ENCODE assay signal across 11 cellular contexts in the genomic region with DNA sequence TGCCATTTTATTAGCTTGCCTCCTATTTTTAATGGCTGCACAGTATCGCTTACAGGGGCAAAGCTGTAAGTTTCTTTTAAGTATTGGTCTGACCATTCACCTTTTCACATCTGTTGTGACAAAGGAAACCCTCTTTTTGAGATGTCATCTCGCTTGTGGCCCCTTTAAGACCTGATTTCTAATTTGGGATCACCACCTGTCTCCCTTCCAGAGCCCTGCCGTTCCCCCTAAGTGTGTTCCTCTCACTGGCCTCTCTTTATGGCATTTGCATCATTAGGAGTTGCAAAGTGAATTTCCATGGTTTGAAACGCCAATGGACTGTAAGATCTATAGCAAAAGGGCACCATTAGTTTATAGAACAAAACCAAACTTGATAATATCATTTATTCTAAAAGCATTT. TPM values are rescaled to one million over a fixed set of nuclear protein-coding genes. Genes with fewer than 3 reads are reported as not detected.
DNase-seq lines count a peak whose midpoint lies in the region; ATAC-seq and TF ChIP-seq lines count a peak whose summit lies in the region.
"Had no signal": no experiment of that assay in that cellular context is flagged by ENCODE, and none has a peak within 500 bp of the region (broad histone marks: within the 10 kb centered on the region; RNA-seq: fewer than 3 reads in every experiment).

No MANE protein-coding gene starts in this region.

- H3K36me3 Mint-ChIP-seq in GM23338 (ENCODE audit: low read depth): no peaks in the 10 kb centered on the region; the same call in 2 of the 3 replicates
- H3K36me3 Mint-ChIP-seq: stimulated activated memory B cell treated with anti-CD40 and anti-IgM and Interleukin-4, amounts not matched to agents 10 μg/mL and 1 μg/mL and 100 μg/mL, for 72 hours had no signal

- intact Hi-C loops in right cardiac atrium (cut with DNase I): no loop called here
- intact Hi-C loops in gastrocnemius medialis (cut with DNase I; ENCODE audit: low total_unique reads): loop anchor here (2.0 kb wide), 1 partner anchor 257 kb away; the partner anchor contains the start of gene STARD3NL

- no peak overlapping the region for H2AFZ ChIP-seq in GM23338

- peak overlapping the region; percentile 85 for H3K4me3 Mint-ChIP-seq in GM23338

- H3K27me3 ChIP-seq in GM23338 (ENCODE audit: insufficient read depth) (peaks cover 42% of the 10 kb centered on the region), SJCRH30 (no peaks in the 10 kb centered on the region), right cardiac atrium (ENCODE audit: control insufficient read depth, insufficient read depth) (no peaks in the 10 kb centered on the region), gastrocnemius medialis (no peaks in the 10 kb centered on the region)

- H3K36me3 ChIP-seq in GM23338 (ENCODE audit: insufficient read depth): no peaks in the 10 kb centered on the region
- no peaks in the 10 kb centered on the region for H3K36me3 ChIP-seq in SJCRH30
- no peaks in the 10 kb centered on the region for H3K36me3 ChIP-seq in gastrocnemius medialis

- H3K79me2 ChIP-seq in GM23338 (replicated peaks; ENCODE audit: insufficient read depth): 0 out of 2 replicates have a peak, but pooled peaks cover 3% of the 10 kb centered on the region

- H3K4me1 ChIP-seq in GM23338 (ENCODE audit: insufficient read depth) (peaks cover 6% of the 10 kb centered on the region; the same call in 1 of the 2 replicates), SJCRH30 (peaks cover 13% of the 10 kb centered on the region), right cardiac atrium (ENCODE audit: control insufficient read depth, insufficient read depth, low read length) (no peaks in the 10 kb centered on the region), gastrocnemius medialis (peaks cover 29 to 30% of the 10 kb centered on the region in 2 donors)

- no peak for TF ChIP-seq POLR2A in gastrocnemius medialis (IDR thresholded peaks at IDR 0.05)

- no peaks in the 10 kb centered on the region for H3K9me3 Mint-ChIP-seq in GM23338
- H3K9me3 Mint-ChIP-seq: stimulated activated memory B cell treated with anti-CD40 and anti-IgM and Interleukin-4, amounts not matched to agents 10 μg/mL and 1 μg/mL and 100 μg/mL, for 72 hours had no signal

- in situ Hi-C loops in gastrocnemius medialis (cut with MboI; ENCODE audit: low sequenced_read_pairs in 4 of 4): loop anchor here in 2 of 4 donors (25.0 kb wide), 2 partner anchors 290 to 415 kb away; no protein-coding TSS in a partner anchor

- H3K27ac ChIP-seq in GM23338 (ENCODE audit: low read depth) (no peak overlapping the region), SJCRH30 (peak overlapping the region; percentile 70; the same call in 1 of the 2 replicates), right cardiac atrium (ENCODE audit: low read length) (no peak overlapping the region), gastrocnemius medialis (peak overlapping the region; percentile 89 to 94 (median 91))

- peaks cover 13% of the 10 kb centered on the region for H3K4me1 Mint-ChIP-seq in GM23338

- H3K4me2 ChIP-seq in GM23338: peak overlapping the region; percentile 93

- ATAC-seq in GM23338: no peak
- ATAC-seq in right cardiac atrium: no peak
- ATAC-seq in gastrocnemius medialis: peak; percentile 22 to 28
- ATAC-seq in HG03469 (IDR thresholded peaks at IDR 0.05; ENCODE audit: unreplicated experiment): no peak

- WGBS in right cardiac atrium: 68% methylated on average over 4 of the region's 4 CpGs

- H3K9me2 ChIP-seq in GM23338 (ENCODE audit: insufficient read depth): 0 out of 2 replicates have a peak, but pooled peaks cover 5% of the 10 kb centered on the region

- peaks cover 23% of the 10 kb centered on the region for H3K27me3 Mint-ChIP-seq in GM23338 (ENCODE audit: insufficient read depth, low read depth, poor library complexity)

- H3K9me3 ChIP-seq in SJCRH30 (replicated peaks) (0 out of 2 replicates have a peak, but pooled peaks cover 9% of the 10 kb centered on the region), right cardiac atrium (ENCODE audit: control insufficient read depth, low read length) (no peaks in the 10 kb centered on the region), gastrocnemius medialis (no peaks in the 10 kb centered on the region)

- DNase-seq in GM23338 (ENCODE audit: low spot score): no peak
- DNase-seq in SJCRH30: no peak
- no peak for DNase-seq in right cardiac atrium
- peak in 1 of 2 donors; percentile 28 for DNase-seq in gastrocnemius medialis
- no peak for DNase-seq in HT-29 (ENCODE audit: low spot score)
- no peak for DNase-seq in NCI-H2227 treated with DMSO at 0.1 percent for 48 hours (lab: John Stamatoyannopoulos, UW)
- DNase-seq: activated T-cell treated with anti-CD3 and anti-CD28 coated beads, Interleukin-2, amount 50 U/mL, for 4 hours; effector CD8-positive, alpha-beta T cell had no signal

- H3K27ac Mint-ChIP-seq in GM23338: no peak overlapping the region; the same call in 1 of the 2 replicates
- H3K27ac Mint-ChIP-seq: stimulated activated memory B cell treated with anti-CD40 and anti-IgM and Interleukin-4, amounts not matched to agents 10 μg/mL and 1 μg/mL and 100 μg/mL, for 72 hours; T-helper 1 cell treated with Interleukin-12 subunit alpha and Interleukin-12 subunit beta and Interleukin-4 antibody, amounts not matched to agents 30 μg/mL and 1 μg/mL, for 36 hours had no signal

- TF ChIP-seq CTCF in GM23338 (conservative IDR thresholded peaks at IDR 0.05; ENCODE audit: low read depth in 2 of 2) (no peak), gastrocnemius medialis (IDR thresholded peaks at IDR 0.05 in 4 of 5, conservative IDR thresholded peaks at IDR 0.05 in 1 of 5) (no peak)

- no peaks in the 10 kb centered on the region for H4K20me1 ChIP-seq in GM23338 (replicated peaks; ENCODE audit: insufficient read depth)

- H3K4me3 ChIP-seq in GM23338 (peak overlapping the region; percentile 85), SJCRH30 (peak overlapping the region; percentile 82), right cardiac atrium (ENCODE audit: low read length) (peak overlapping the region; percentile 22), gastrocnemius medialis (peak overlapping the region; percentile 74 to 85 (median 82))

- no peaks in the 10 kb centered on the region for H3F3A ChIP-seq in GM23338 (replicated peaks; ENCODE audit: low read depth)

TF ChIP-seq in GM23338, 12 proteins besides CTCF, POLR2A, EP300 and RAD21:
- TF ChIP-seq ETS1 (IDR thresholded peaks at IDR 0.05): no peak
- no peak for TF ChIP-seq EZH2 (IDR thresholded peaks at IDR 0.05; ENCODE audit: low read depth, unreplicated experiment)
- TF ChIP-seq NANOG (IDR thresholded peaks at IDR 0.05; ENCODE audit: borderline replicate concordance): no peak

RNA-seq across cellular contexts. Expression of gene EPDR1, which starts 1.4 kb away (rescaled TPM):
- total RNA-seq in GM23338 (2014; rRNA removed; shearing (Covaris generic)): 9.5 and 13.8 TPM in 2 replicates
- polyA plus RNA-seq in GM23338 (2016; fragmentation: Nextera tagmentation; extraction: Ambion mirVana) (3.6 and 4.4 TPM in 2 replicates), right cardiac atrium (13.9 TPM)
- total RNA-seq in SJCRH30 (2014; rRNA removed; shearing (Covaris generic)): 20.2 and 23.3 TPM in 2 replicates
- total RNA-seq in right cardiac atrium (10 to 100 TPM; 19.7 to 24.0 (median 22.9) TPM), gastrocnemius medialis (10 to 100 TPM; 32.2 to 60.2 (median 47.5) TPM)
- not detected in 2 replicates for total RNA-seq in HT-29 (2014; rRNA removed; shearing (Covaris generic))

RNA-seq across cellular contexts. Expression of gene SFRP4, which starts 5.3 kb away (rescaled TPM):
- not detected in 2 replicates for total RNA-seq in GM23338 (2014; rRNA removed; shearing (Covaris generic))
- not detected in 2 replicates for polyA plus RNA-seq in GM23338 (2016; fragmentation: Nextera tagmentation; extraction: Ambion mirVana)
- 4.4 and 5.6 TPM in 2 replicates for total RNA-seq in SJCRH30 (2014; rRNA removed; shearing (Covaris generic))
- total RNA-seq in right cardiac atrium: 1 to 10 TPM; 2.2 to 3.8 (median 3.6) TPM
- polyA plus RNA-seq in right cardiac atrium: 2.2 TPM
- under 1 TPM in 3 of 4 donors, not detected in 1; 0.24 to 0.98 (median 0.71) TPM for total RNA-seq in gastrocnemius medialis
- total RNA-seq in HT-29 (2014; rRNA removed; shearing (Covaris generic)): not detected in 2 replicates
- total RNA-seq: activated T-cell treated with anti-CD3 and anti-CD28 coated beads, Interleukin-2, amount 50 U/mL, for 4 hours had no signal

Comparison
In these comparisons a context has a peak if more than half of its experiments do, and no peak if none do; other contexts are left out.
1. ATAC-seq: peak in gastrocnemius medialis (2 of 2); none in GM23338 (single experiment), right cardiac atrium (0 of 2) and HG03469 (single experiment).
2. H3K27ac ChIP-seq: peak in SJCRH30 (single experiment) and gastrocnemius medialis (4 of 4); none in GM23338 (single experiment) and right cardiac atrium (single experiment).
3. H3K4me3 ChIP-seq: peak in every context shown above with its lines; median percentile 85 in GM23338; 82 in gastrocnemius medialis; 82 in SJCRH30; 22 in right cardiac atrium.
4. RNA of gene EPDR1, which starts 1.4 kb away (total RNA-seq): 32.2 to 60.2 TPM in gastrocnemius medialis, 20.2 to 23.3 TPM in SJCRH30, 19.7 to 24.0 TPM in right cardiac atrium and 9.5 to 13.8 TPM in GM23338; not detected in HT-29; every median in the first group is over 10 times any median in the second.